20 cellular contexts compared by ENCODE assay signal in the genomic region with DNA sequence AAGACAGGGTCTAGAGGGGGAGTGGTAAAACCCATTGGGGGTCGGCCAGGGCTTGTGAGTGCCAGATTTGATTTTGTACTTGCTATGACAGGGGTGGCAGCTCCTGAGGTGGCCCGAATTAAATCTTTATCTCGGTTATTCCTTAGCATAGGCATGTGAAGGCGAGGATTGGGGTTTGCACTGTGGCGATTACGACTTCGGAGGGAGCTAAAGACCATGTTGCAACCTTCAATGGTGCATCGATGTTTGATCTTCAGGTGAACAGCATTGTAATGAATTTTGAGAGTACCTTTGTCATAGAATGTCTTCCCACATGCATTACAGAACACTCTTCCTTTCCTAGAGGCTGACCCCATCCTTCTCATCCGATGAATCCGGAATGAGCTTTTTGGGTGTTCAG.
DNase-seq lines count a peak whose midpoint lies in the region; ATAC-seq, FAIRE-seq and TF ChIP-seq lines count a peak whose summit lies in the region.
"Had no signal": no experiment of that assay in that cellular context is flagged by ENCODE, and none has a peak within 500 bp of the region (broad histone marks: within the 10 kb centered on the region; RNA-seq: fewer than 3 reads in every experiment).

No MANE protein-coding gene starts in this region.

- no peak overlapping the region for H3K56ac ChIP-seq in H1 (replicated peaks; ENCODE audit: insufficient read length, low read depth, low read length)

- peaks cover 47% of the 10 kb centered on the region for H3K4me1 Mint-ChIP-seq in HFFc6 (ENCODE audit: low read depth)
- no peaks in the 10 kb centered on the region for H3K4me1 Mint-ChIP-seq in activated T-cell treated with anti-CD3 and anti-CD28 coated beads, Interleukin-2, amount 50 U/mL, for 4 hours (ENCODE audit: low read depth)

- no peak overlapping the region for H2AFZ ChIP-seq in H1 (ENCODE audit: low read length)
- H2AFZ ChIP-seq: GM23248 had no signal

- no peaks in the 10 kb centered on the region for H3K9me3 ChIP-seq in H1 (ENCODE audit: insufficient read depth in 2 of 2, low read depth in 1 of 2, low read length in 1 of 2)
- H3K9me3 ChIP-seq: Caco-2 had no signal

- H3K4me2 ChIP-seq in H1 (ENCODE audit: insufficient read depth in 1 of 2, low read depth in 2 of 2, low read length in 2 of 2) = no peak overlapping the region
- H3K4me2 ChIP-seq: KMS-11 had no signal

- H3K36me3 ChIP-seq in H1 (ENCODE audit: control insufficient read depth in 2 of 4, insufficient read depth in 4 of 4, low read length in 3 of 4) = peaks cover 0 to 5% (median 1%) of the 10 kb centered on the region in 4 experiments; a peak in 2 of 8 replicates

- H2AK5ac ChIP-seq in H1 (ENCODE audit: low read depth, low read length) = no peak overlapping the region

- H3K27me3 ChIP-seq in H1 (replicated peaks in 1 of 4; ENCODE audit: control insufficient read depth in 3 of 4, extremely low read depth in 1 of 4, insufficient read depth in 3 of 4, low read length in 3 of 4) = no peaks in the 10 kb centered on the region

- H4K91ac ChIP-seq in H1 (replicated peaks; ENCODE audit: insufficient read length, low read length) = no peak overlapping the region

- no peak overlapping the region for H2BK20ac ChIP-seq in H1 (ENCODE audit: low read length)

- DNase-seq in HFFc6 (no peak), H1 (ENCODE audit: low read depth in 1 of 2, low spot score in 2 of 2) (no peak), NCI-H1048 (lab: John Stamatoyannopoulos, UW) (no peak)
- DNase-seq in activated CD4-positive, alpha-beta T cell treated with anti-CD3 and anti-CD28 coated beads, Interleukin-2, amount 50 U/mL, for 4 hours = no peak
- DNase-seq in activated T-cell treated with anti-CD3 and anti-CD28 coated beads, Interleukin-2, amount 50 U/mL, for 4 hours = no peak
- DNase-seq: ACHN; Caco-2; CD4-positive, alpha-beta T cell; DMS79; GDM1; GM23248; H7 had no signal

- 0 out of 2 replicates have a peak overlapping the region, but pooled peaks have one; percentile 10 for H3K27ac Mint-ChIP-seq in HFFc6
- H3K27ac Mint-ChIP-seq: CD4-positive, alpha-beta T cell had no signal

- no peaks in the 10 kb centered on the region for H4K20me1 ChIP-seq in H1 (replicated peaks in 1 of 2; ENCODE audit: control insufficient read depth in 1 of 2, insufficient read depth in 2 of 2, low read length in 2 of 2)

- no peak overlapping the region for H3K4me3 Mint-ChIP-seq in HFFc6
- H3K4me3 Mint-ChIP-seq in activated T-cell treated with anti-CD3 and anti-CD28 coated beads, Interleukin-2, amount 50 U/mL, for 4 hours = no peak overlapping the region
- H3K4me3 Mint-ChIP-seq: CD4-positive, alpha-beta T cell had no signal

- no peak overlapping the region for H3K18ac ChIP-seq in H1 (ENCODE audit: extremely low read depth, low read length)

- H3K79me1 ChIP-seq in H1 (ENCODE audit: low read depth, low read length) = no peaks in the 10 kb centered on the region

- peaks cover 10% of the 10 kb centered on the region; the same call in 1 of the 2 replicates for H3K9me3 Mint-ChIP-seq in HFFc6
- no peaks in the 10 kb centered on the region for H3K9me3 Mint-ChIP-seq in activated T-cell treated with anti-CD3 and anti-CD28 coated beads, Interleukin-2, amount 50 U/mL, for 4 hours

- POLR2A ChIA-PET in H1 (lab: Charles Lee; ENCODE audit: partially characterized antibody) = no interaction called here

- no peak for ATAC-seq in GM18867 (IDR thresholded peaks at IDR 0.05; ENCODE audit: unreplicated experiment)
- no peak for ATAC-seq in activated T-cell treated with anti-CD3 and anti-CD28 coated beads, Interleukin-2, amount 50 U/mL, for 4 hours

- H3K4ac ChIP-seq in H1 (replicated peaks; ENCODE audit: insufficient read length, low read depth, low read length) = no peak overlapping the region

- no peak for TF ChIP-seq EP300 in H1 (IDR thresholded peaks at IDR 0.05; ENCODE audit: borderline replicate concordance in 1 of 2, low read depth in 2 of 2, low read length in 2 of 2)

- H3K36me3 Mint-ChIP-seq in HFFc6 (ENCODE audit: low read depth) = peaks cover 49% of the 10 kb centered on the region
- H3K36me3 Mint-ChIP-seq in activated T-cell treated with anti-CD3 and anti-CD28 coated beads, Interleukin-2, amount 50 U/mL, for 4 hours (ENCODE audit: insufficient read depth) = no peaks in the 10 kb centered on the region

- CTCF ChIA-PET in H1 (lab: Charles Lee; ENCODE audit: partially characterized antibody) = interaction anchor here (0.6 to 1.3 kb wide), 4 partner anchors 11 to 182 kb away, joined by 3 to 4 read pairs (median 4); no protein-coding TSS in a partner anchor

- no peak for FAIRE-seq in H1 (lab: Jason Lieb, UNC)
- FAIRE-seq: A204.1, D721Med, GM12891 had no signal

- H3K4me1 ChIP-seq in H1 (replicated peaks in 1 of 4; ENCODE audit: control insufficient read depth in 3 of 4, insufficient read depth in 4 of 4, low read length in 3 of 4) = peaks cover 2 to 10% (median 4%) of the 10 kb centered on the region in 4 experiments; a peak in 3 of 7 replicates
- H3K4me1 ChIP-seq: Caco-2 had no signal

- H3K14ac ChIP-seq in H1 (ENCODE audit: insufficient read length) = no peak overlapping the region

- H3K27ac ChIP-seq in H1 (ENCODE audit: low read depth, low read length) = no peak overlapping the region
- H3K27ac ChIP-seq: C4-2B, GM23248, HL-60, KMS-11 had no signal

- no peak for TF ChIP-seq POLR2A in H1 (IDR thresholded peaks at IDR 0.05; ENCODE audit: control extremely low read depth in 1 of 2, low read depth in 2 of 2, low read length in 2 of 2)

- H3K4me3 ChIP-seq in H1 (ENCODE audit: extremely low read depth in 1 of 4, insufficient read depth in 2 of 4, low read depth in 3 of 4, low read length in 4 of 4) = no peak overlapping the region
- H3K4me3 ChIP-seq: GM23248 had no signal

- peak; percentile 63 to 74 for TF ChIP-seq RAD21 in H1 (IDR thresholded peaks at IDR 0.05 in 1 of 2, conservative IDR thresholded peaks at IDR 0.05 in 1 of 2; ENCODE audit: low read depth in 2 of 2, low read length in 2 of 2)

- no peaks in the 10 kb centered on the region for H3K79me2 ChIP-seq in H1 (ENCODE audit: control insufficient read depth in 1 of 2, insufficient read depth in 2 of 2, low read length in 2 of 2)

- H3K23ac ChIP-seq in H1 (ENCODE audit: insufficient read length) = no peak overlapping the region

- H2BK12ac ChIP-seq in H1 (ENCODE audit: low read depth, low read length) = no peak overlapping the region

- no peak overlapping the region for H2BK5ac ChIP-seq in H1 (ENCODE audit: low read depth, low read length)

- TF ChIP-seq CTCF in GM12873 (IDR thresholded peaks at IDR 0.05; ENCODE audit: insufficient read depth, low read depth, low read length, missing control alignments) (peak; percentile 10), HFFc6 (IDR thresholded peaks at IDR 0.05) (no peak), H1 (IDR thresholded peaks at IDR 0.05; ENCODE audit: control extremely low read depth in 1 of 3, insufficient read depth in 1 of 3, low read depth in 1 of 3, low read length in 3 of 3) (peak in 2 of 3 experiments; percentile 36 to 55; a peak in 2 of 4 replicates)

- no peak overlapping the region for H3K9ac ChIP-seq in H1 (replicated peaks in 1 of 4; ENCODE audit: extremely low read depth in 1 of 4, low read depth in 3 of 4, low read length in 3 of 4)
- H3K9ac ChIP-seq: GM23248, KMS-11 had no signal

- H2BK120ac ChIP-seq in H1 (replicated peaks; ENCODE audit: low read depth, low read length) = no peak overlapping the region

- H3K23me2 ChIP-seq in H1 (ENCODE audit: low read depth, low read length) = no peaks in the 10 kb centered on the region

- WGBS in H1 (ENCODE audit: extremely low coverage in 1 of 2, insufficient coverage in 1 of 2, insufficient read length in 1 of 2, insufficient replicate concordance in 2 of 2, low coverage in 1 of 2, low lambda C conversion rate in 2 of 2, missing lambda C conversion rate in 1 of 2), 2 experiments = 91% methylated on average over 10 of the region's 10 CpGs; no CpG with 5 or more reads in 1 of the 2 experiments

- no peak overlapping the region for H2BK15ac ChIP-seq in H1 (ENCODE audit: low read length)

- H4K8ac ChIP-seq in H1 (ENCODE audit: extremely low read depth, insufficient read depth, low read length) = no peak overlapping the region

- no peak overlapping the region for H4K5ac ChIP-seq in H1 (ENCODE audit: insufficient read length, low read depth, low read length)

- H3K27me3 Mint-ChIP-seq in HFFc6 (ENCODE audit: insufficient read depth) = no peaks in the 10 kb centered on the region; the same call in 1 of the 2 replicates
- H3K27me3 Mint-ChIP-seq in activated T-cell treated with anti-CD3 and anti-CD28 coated beads, Interleukin-2, amount 50 U/mL, for 4 hours (ENCODE audit: low read depth) = no peaks in the 10 kb centered on the region
- H3K27me3 Mint-ChIP-seq: CD4-positive, alpha-beta T cell had no signal

TF ChIP-seq in H1, 55 proteins besides CTCF, POLR2A, EP300 and RAD21 (continues in another document):
- TF ChIP-seq JUND (IDR thresholded peaks at IDR 0.05; ENCODE audit: low read length) (no peak), PHF8 (conservative IDR thresholded peaks at IDR 0.05; ENCODE audit: low read depth, low read length) (no peak), SP1 (IDR thresholded peaks at IDR 0.05; ENCODE audit: low read depth, low read length) (no peak), MAFK (IDR thresholded peaks at IDR 0.05; ENCODE audit: low read depth, low read length) (no peak), ASH2L (IDR thresholded peaks at IDR 0.05; ENCODE audit: low read length) (no peak), TAF1 (IDR thresholded peaks at IDR 0.05; ENCODE audit: low read depth, low read length) (no peak), POU5F1 (IDR thresholded peaks at IDR 0.05; ENCODE audit: low read depth, low read length) (no peak), NANOG (IDR thresholded peaks at IDR 0.05; ENCODE audit: insufficient read depth, low read depth, low read length, poor library complexity, severe bottlenecking) (no peak), EGR1 (IDR thresholded peaks at IDR 0.05; ENCODE audit: borderline replicate concordance, low read depth, low read length) (no peak), SRF (IDR thresholded peaks at IDR 0.05; ENCODE audit: low read depth, low read length) (no peak), EZH2 (IDR thresholded peaks at IDR 0.05; ENCODE audit: low read depth, low read length, severe bottlenecking) (no peak), CHD1 (IDR thresholded peaks at IDR 0.05; ENCODE audit: low read depth, low read length) (no peak), SP4 (IDR thresholded peaks at IDR 0.05; ENCODE audit: low read length) (no peak), TEAD4 (IDR thresholded peaks at IDR 0.05; ENCODE audit: low read depth, low read length) (no peak), CREB1 (IDR thresholded peaks at IDR 0.05) (no peak)
- TF ChIP-seq, protein P1, sequence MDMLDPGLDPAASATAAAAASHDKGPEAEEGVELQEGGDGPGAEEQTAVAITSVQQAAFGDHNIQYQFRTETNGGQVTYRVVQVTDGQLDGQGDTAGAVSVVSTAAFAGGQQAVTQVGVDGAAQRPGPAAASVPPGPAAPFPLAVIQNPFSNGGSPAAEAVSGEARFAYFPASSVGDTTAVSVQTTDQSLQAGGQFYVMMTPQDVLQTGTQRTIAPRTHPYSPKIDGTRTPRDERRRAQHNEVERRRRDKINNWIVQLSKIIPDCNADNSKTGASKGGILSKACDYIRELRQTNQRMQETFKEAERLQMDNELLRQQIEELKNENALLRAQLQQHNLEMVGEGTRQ (IDR thresholded peaks at IDR 0.05; ENCODE audit: low read length) = no peak
